ENCODE assay signal across 23 cellular contexts in genomic region chr11:130114281-130114680, GRCh38. TPM values are rescaled to one million over a fixed set of nuclear protein-coding genes. Genes with fewer than 3 reads are reported as not detected.
A peak's percentile ranks its signal among the peaks of the same experiment; 100 is the strongest.
DNase-seq lines count a peak whose midpoint lies in the region; FAIRE-seq and TF ChIP-seq lines count a peak whose summit lies in the region.
"Had no signal": no experiment of that assay in that cellular context is flagged by ENCODE, and none has a peak within 500 bp of the region (broad histone marks: within the 10 kb centered on the region; RNA-seq: fewer than 3 reads in every experiment).

No MANE protein-coding gene starts in this region.

- H3K9me3 ChIP-seq in SU-DHL-6 (ENCODE audit: insufficient read depth, low read length) (no peaks in the 10 kb centered on the region), liver (ENCODE audit: control insufficient read depth in 4 of 4, low read length in 3 of 4) (no peaks in the 10 kb centered on the region), neural progenitor cell (ENCODE audit: low read depth) (no peaks in the 10 kb centered on the region)
- H3K9me3 ChIP-seq: A549, SK-N-SH had no signal

- H3K4me3 ChIP-seq in SU-DHL-6 (ENCODE audit: insufficient read depth, low read length, poor library complexity, severe bottlenecking): no peak overlapping the region
- no peak overlapping the region for H3K4me3 ChIP-seq in liver (ENCODE audit: low read depth in 1 of 3, low read length in 3 of 3)
- no peak overlapping the region for H3K4me3 ChIP-seq in neural progenitor cell
- H3K4me3 ChIP-seq: A549 had no signal

- H3F3A ChIP-seq in SU-DHL-6 (ENCODE audit: insufficient read depth) (peaks cover 72% of the 10 kb centered on the region), neural progenitor cell (ENCODE audit: low read depth) (no peaks in the 10 kb centered on the region)

- peaks cover 6% of the 10 kb centered on the region; the same call in 1 of the 2 replicates for H3K36me3 ChIP-seq in SU-DHL-6 (ENCODE audit: low read length)
- H3K36me3 ChIP-seq in liver (ENCODE audit: control insufficient read depth in 4 of 4, insufficient read depth in 3 of 4, low read depth in 1 of 4, low read length in 3 of 4): peaks cover 0 to 14% (median 8%) of the 10 kb centered on the region in 4 donors
- peaks cover 11% of the 10 kb centered on the region for H3K36me3 ChIP-seq in neural progenitor cell

- no peak for TF ChIP-seq POLR2A in GM12892 (IDR thresholded peaks at IDR 0.05; ENCODE audit: low read depth, low read length)

- no peak overlapping the region for H3K4me3 Mint-ChIP-seq in neural progenitor cell
- H3K4me3 Mint-ChIP-seq in Calu3 (ENCODE audit: low read depth, unreplicated experiment): no peak overlapping the region
- H3K4me3 Mint-ChIP-seq: IgD-negative memory B cell had no signal

- H3K9me3 Mint-ChIP-seq in neural progenitor cell: no peaks in the 10 kb centered on the region
- no peaks in the 10 kb centered on the region for H3K9me3 Mint-ChIP-seq in Calu3 (ENCODE audit: low read depth, unreplicated experiment)
- H3K9me3 Mint-ChIP-seq: IgD-negative memory B cell had no signal

- CTCF ChIA-PET in Calu3 (lab: Charles Lee): no interaction called here

- H2AFZ ChIP-seq in SU-DHL-6 (ENCODE audit: low read depth, low read length, severe bottlenecking) (no peak overlapping the region), neural progenitor cell (replicated peaks) (no peak overlapping the region)

- no peaks in the 10 kb centered on the region for H3K27me3 Mint-ChIP-seq in neural progenitor cell (ENCODE audit: insufficient read depth, low read depth)
- H3K27me3 Mint-ChIP-seq in Calu3 (ENCODE audit: unreplicated experiment): no peaks in the 10 kb centered on the region
- H3K27me3 Mint-ChIP-seq: IgD-negative memory B cell had no signal

- no peaks in the 10 kb centered on the region for H3K9me2 ChIP-seq in SU-DHL-6 (replicated peaks; ENCODE audit: insufficient read depth, low read length)
- H3K9me2 ChIP-seq: SK-N-SH had no signal

- peak; percentile 24 for FAIRE-seq in GM12892 (lab: Jason Lieb, UNC)
- FAIRE-seq: A549, GM19239, H54, RCC 7860 had no signal

- peaks cover 58% of the 10 kb centered on the region for H3K79me2 ChIP-seq in SU-DHL-6 (ENCODE audit: insufficient read depth, low read length)
- H3K79me2 ChIP-seq in neural progenitor cell (ENCODE audit: low read depth): peaks cover 100% of the 10 kb centered on the region

- H4K20me1 ChIP-seq in SU-DHL-6 (ENCODE audit: low read depth, low read length): no peaks in the 10 kb centered on the region
- H4K20me1 ChIP-seq in neural progenitor cell (ENCODE audit: low read depth): peaks cover 70% of the 10 kb centered on the region

- no peaks in the 10 kb centered on the region for H3K4me1 Mint-ChIP-seq in neural progenitor cell
- peaks cover 5% of the 10 kb centered on the region for H3K4me1 Mint-ChIP-seq in Calu3 (ENCODE audit: low read depth, unreplicated experiment)

- peak overlapping the region; percentile 78 for H3K4me2 ChIP-seq in SU-DHL-6 (ENCODE audit: low read depth, low read length, poor library complexity, severe bottlenecking)
- H3K4me2 ChIP-seq in neural progenitor cell: no peak overlapping the region
- H3K4me2 ChIP-seq: SK-N-SH had no signal

- WGBS in liver: 74% methylated on average over 5 of the region's 5 CpGs

- H3K27ac Mint-ChIP-seq in neural progenitor cell (no peak overlapping the region), Calu3 (ENCODE audit: unreplicated experiment) (no peak overlapping the region)
- H3K27ac Mint-ChIP-seq: IgD-negative memory B cell had no signal

- peaks cover 2 to 32% (median 16%) of the 10 kb centered on the region in 4 donors for H3K4me1 ChIP-seq in liver (ENCODE audit: control insufficient read depth in 4 of 4, insufficient read depth in 4 of 4, low read length in 3 of 4)
- no peaks in the 10 kb centered on the region for H3K4me1 ChIP-seq in neural progenitor cell

- H3K27ac ChIP-seq in 22Rv1 (0 out of 2 replicates have a peak overlapping the region, but pooled peaks have one; percentile 5), SU-DHL-6 (ENCODE audit: low read depth, low read length) (peak overlapping the region; percentile 91), liver (ENCODE audit: low read depth in 1 of 2, low read length in 2 of 2) (peak overlapping the region; percentile 55 to 68), neural progenitor cell (no peak overlapping the region)
- H3K27ac ChIP-seq: A549 had no signal

- no peak overlapping the region for H3K9ac ChIP-seq in SU-DHL-6 (ENCODE audit: low read length)
- no peak overlapping the region for H3K9ac ChIP-seq in liver (ENCODE audit: low read depth in 1 of 2, low read length in 2 of 2)
- no peak overlapping the region for H3K9ac ChIP-seq in neural progenitor cell
- H3K9ac ChIP-seq: SK-N-SH had no signal

- intact Hi-C loops in Calu3 (cut with micrococcal nuclease; ENCODE audit: unreplicated experiment): no loop called here

- no peak for TF ChIP-seq RAD21 in liver (IDR thresholded peaks at IDR 0.05)

- H3K36me3 Mint-ChIP-seq in neural progenitor cell (peaks cover 29% of the 10 kb centered on the region), Calu3 (ENCODE audit: insufficient read depth, unreplicated experiment) (peaks cover 4% of the 10 kb centered on the region)

- no TSS peak for BruUV-seq in Calu3 (replicated peaks; lab: Mats Ljungman, UMichigan)

- no peaks in the 10 kb centered on the region for H3K27me3 ChIP-seq in SU-DHL-6 (ENCODE audit: low read length)
- H3K27me3 ChIP-seq in liver (ENCODE audit: control insufficient read depth in 4 of 4, insufficient read depth in 4 of 4, low read length in 3 of 4): no peaks in the 10 kb centered on the region
- H3K27me3 ChIP-seq in neural progenitor cell: no peaks in the 10 kb centered on the region

- TF ChIP-seq CTCF in 22Rv1 (IDR thresholded peaks at IDR 0.05) (0 out of 2 replicates have a peak, but pooled peaks have one; percentile 11), SU-DHL-6 (IDR thresholded peaks at IDR 0.05; ENCODE audit: insufficient read depth, low read length, poor library complexity, severe bottlenecking) (no peak), liver (IDR thresholded peaks at IDR 0.05; ENCODE audit: low read depth, low read length, missing input control) (no peak), neural progenitor cell (IDR thresholded peaks at IDR 0.05) (no peak), Calu3 (IDR thresholded peaks at IDR 0.05; ENCODE audit: unreplicated experiment) (no peak)

- no peak for DNase-seq in GM12892 (ENCODE audit: insufficient read length)
- DNase-seq in neural progenitor cell (ENCODE audit: low spot score): no peak
- no peak for DNase-seq in Calu3
- DNase-seq in NCI-H2227 treated with DMSO at 0.1 percent for 48 hours (lab: John Stamatoyannopoulos, UW): no peak
- DNase-seq: C1 segment of cervical spinal cord, DMS153, EL, Kasumi-1, MV-4-11, NCI-H1417 treated with DMSO at 0.1 percent for 48 hours, NCI-H2029 treated with DMSO at 0.1 percent for 48 hours, NCI-H510A, NCI-H774, SHP77, SK-N-SH had no signal

TF ChIP-seq in liver, 16 proteins besides CTCF, POLR2A, EP300 and RAD21:
- TF ChIP-seq FOXA2 (IDR thresholded peaks at IDR 0.05) (no peak), HNF4A (conservative IDR thresholded peaks at IDR 0.05) (no peak)

RNA-seq across cellular contexts. Expression of gene APLP2, which starts 44.6 kb away (rescaled TPM):
- 10.4 TPM for polyA plus RNA-seq in GM12892 (2012; ENCODE audit: missing spikeins)
- total RNA-seq in liver (100 to 1,000 TPM; 190 to 337 TPM), neural progenitor cell (ENCODE audit: low replicate concordance) (448 and 455 TPM in 2 replicates), Calu3 (2022) (446 and 447 TPM in 2 replicates)
- polyA plus RNA-seq in liver: 100 to 1,000 TPM; 227 to 238 TPM

RNA-seq across cellular contexts. Expression of gene ST14, which starts 45.3 kb away (rescaled TPM):
- 0.34 TPM for polyA plus RNA-seq in GM12892 (2012; ENCODE audit: missing spikeins)
- total RNA-seq in liver (1 to 10 TPM; 2.8 to 5.9 TPM), neural progenitor cell (ENCODE audit: low replicate concordance) (1.4 and 2.4 TPM in 2 replicates), Calu3 (2022) (153 and 174 TPM in 2 replicates)
- 1 to 10 TPM; 4.0 to 5.0 TPM for polyA plus RNA-seq in liver
- polyA plus RNA-seq: SK-N-SH had no signal

Comparison
In these comparisons a context has a peak if more than half of its experiments do, and no peak if none do; other contexts are left out.
1. RNA of gene ST14, which starts 45.3 kb away (total RNA-seq): 153 to 174 TPM in Calu3; 2.8 to 5.9 TPM in liver and 1.4 to 2.4 TPM in neural progenitor cell; every median in the first group is over 10 times any median in the second.